In the genomic region with DNA sequence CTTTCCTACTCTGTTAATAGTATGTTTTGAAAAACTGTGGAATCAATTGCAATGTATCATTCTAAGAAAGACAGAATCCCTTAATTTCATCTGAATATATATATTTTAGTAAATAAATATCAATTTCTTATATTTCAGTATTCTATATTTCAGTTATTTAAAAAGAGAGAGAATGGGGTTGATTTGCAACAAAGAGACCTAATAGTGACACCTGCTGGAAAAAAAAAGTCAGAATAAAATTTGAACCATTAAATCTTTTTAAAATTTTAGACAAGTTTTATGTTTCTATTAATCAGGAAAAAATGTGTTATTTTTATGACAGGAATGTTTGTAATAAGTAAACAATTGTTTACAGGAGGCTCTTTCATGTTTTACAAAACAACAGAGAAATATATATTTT, we compare ENCODE assay signal across 13 cellular contexts. TPM values are rescaled to one million over a fixed set of nuclear protein-coding genes. Genes with fewer than 3 reads are reported as not detected.
DNase-seq lines count a peak whose midpoint lies in the region; ATAC-seq and TF ChIP-seq lines count a peak whose summit lies in the region.
"Had no signal": no experiment of that assay in that cellular context is flagged by ENCODE, and none has a peak within 500 bp of the region (broad histone marks: within the 10 kb centered on the region; RNA-seq: fewer than 3 reads in every experiment).

No MANE protein-coding gene starts in this region.

- no peaks in the 10 kb centered on the region for H3K4me1 Mint-ChIP-seq in type B pancreatic cell (ENCODE audit: unreplicated experiment)
- no peaks in the 10 kb centered on the region for H3K4me1 Mint-ChIP-seq in activated T-helper 17 cell treated with anti-CD3 and anti-CD28 coated beads, Interleukin-2, amount 50 U/mL, for 72 hours

- H3K4me3 Mint-ChIP-seq in type B pancreatic cell, result no peak overlapping the region
- H3K4me3 Mint-ChIP-seq in activated T-helper 17 cell treated with anti-CD3 and anti-CD28 coated beads, Interleukin-2, amount 50 U/mL, for 72 hours, result no peak overlapping the region

- H3K27me3 ChIP-seq in heart right ventricle, result no peaks in the 10 kb centered on the region
- H3K27me3 ChIP-seq: neutrophil had no signal

- no peaks in the 10 kb centered on the region for H3K9me3 Mint-ChIP-seq in type B pancreatic cell
- H3K9me3 Mint-ChIP-seq in activated T-helper 17 cell treated with anti-CD3 and anti-CD28 coated beads, Interleukin-2, amount 50 U/mL, for 72 hours, result no peaks in the 10 kb centered on the region

- no peaks in the 10 kb centered on the region for H3K36me3 ChIP-seq in heart right ventricle
- H3K36me3 ChIP-seq: neutrophil had no signal

- ATAC-seq in heart right ventricle (no peak), Right ventricle myocardium inferior (no peak), HG03095 (IDR thresholded peaks at IDR 0.05; ENCODE audit: unreplicated experiment) (no peak), HG03097 (IDR thresholded peaks at IDR 0.05; ENCODE audit: low FRiP score, unreplicated experiment) (no peak)
- no peak for ATAC-seq in activated T-helper 17 cell treated with anti-CD3 and anti-CD28 coated beads, Interleukin-2, amount 50 U/mL, for 72 hours (replicated peaks)

- H3K4me3 ChIP-seq in heart right ventricle (no peak overlapping the region), fibroblast of the aortic adventitia (ENCODE audit: low read depth, low read length) (no peak overlapping the region)
- H3K4me3 ChIP-seq: coronary artery had no signal

- no peaks in the 10 kb centered on the region for H3K9me3 ChIP-seq in heart right ventricle
- H3K9me3 ChIP-seq: neutrophil had no signal

- intact Hi-C loops in heart right ventricle (cut with DNase I), result loop anchor here (2.0 to 10.0 kb wide), 9 partner anchors 113 to 1026 kb away; no protein-coding TSS in a partner anchor
- intact Hi-C loops in Right ventricle myocardium inferior (cut with DNase I), result loop anchor here (5.0 to 10.0 kb wide), 3 partner anchors 123 to 1013 kb away; no protein-coding TSS in a partner anchor

- TF ChIP-seq CTCF in heart right ventricle (IDR thresholded peaks at IDR 0.05) (peak in 8 of 9 donors; percentile 14 to 71 (median 55)), fibroblast of the aortic adventitia (IDR thresholded peaks at IDR 0.05; ENCODE audit: insufficient read depth, low read length) (peak; percentile 33), type B pancreatic cell (conservative IDR thresholded peaks at IDR 0.05) (peak; percentile 75)

- no peak overlapping the region for H3K27ac Mint-ChIP-seq in type B pancreatic cell
- no peak overlapping the region for H3K27ac Mint-ChIP-seq in activated T-helper 17 cell treated with anti-CD3 and anti-CD28 coated beads, Interleukin-2, amount 50 U/mL, for 72 hours

- H3K27ac ChIP-seq in heart right ventricle, result no peak overlapping the region
- H3K27ac ChIP-seq: coronary artery, neutrophil had no signal

- H3K27me3 Mint-ChIP-seq in type B pancreatic cell, result no peaks in the 10 kb centered on the region
- H3K27me3 Mint-ChIP-seq in activated T-helper 17 cell treated with anti-CD3 and anti-CD28 coated beads, Interleukin-2, amount 50 U/mL, for 72 hours, result peaks cover 3% of the 10 kb centered on the region

- H3K4me1 ChIP-seq in heart right ventricle, result no peaks in the 10 kb centered on the region

- H3K36me3 Mint-ChIP-seq in type B pancreatic cell, result no peaks in the 10 kb centered on the region
- no peaks in the 10 kb centered on the region for H3K36me3 Mint-ChIP-seq in activated T-helper 17 cell treated with anti-CD3 and anti-CD28 coated beads, Interleukin-2, amount 50 U/mL, for 72 hours (ENCODE audit: low read depth)

- no peak for DNase-seq in heart right ventricle
- no peak for DNase-seq in Right ventricle myocardium inferior (ENCODE audit: missing footprints)
- peak; percentile 18 for DNase-seq in NCI-H69 (lab: John Stamatoyannopoulos, UW)
- peak; percentile 55 for DNase-seq in fibroblast of the aortic adventitia (ENCODE audit: low read depth)
- no peak for DNase-seq in type B pancreatic cell (ENCODE audit: extremely low spot score, unreplicated experiment)
- DNase-seq: activated CD4-positive, alpha-beta T cell treated with anti-CD3 and anti-CD28 coated beads for 1 hour; H7; NCI-H1048 had no signal

RNA-seq across cellular contexts. Expression of a gene that starts 20.7 kb away (rescaled TPM):
- total RNA-seq in heart right ventricle (10 to 100 TPM; 13.7 to 26.6 (median 21.3) TPM), Right ventricle myocardium inferior (16.5 TPM), fibroblast of the aortic adventitia (ENCODE audit: low replicate concordance) (18.1 and 25.8 TPM in 2 replicates), type B pancreatic cell (ENCODE audit: low replicate concordance) (47.3 and 55.1 TPM in 2 replicates)
- 10 to 100 TPM in 1 of 2 donors, 1 to 10 TPM in 1; 4.7 to 18.9 TPM for polyA plus RNA-seq in heart right ventricle
- total RNA-seq in activated T-helper 17 cell treated with anti-CD3 and anti-CD28 coated beads, Interleukin-2, amount 50 U/mL, for 72 hours, result 10 to 100 TPM; 29.0 to 33.2 TPM

RNA-seq across cellular contexts. Expression of a gene that starts 59.5 kb away (rescaled TPM):
- total RNA-seq in heart right ventricle, result not detected
- not detected for polyA plus RNA-seq in heart right ventricle
- not detected for total RNA-seq in Right ventricle myocardium inferior
- total RNA-seq in fibroblast of the aortic adventitia (ENCODE audit: low replicate concordance), result not detected in 2 replicates
- total RNA-seq in type B pancreatic cell (ENCODE audit: low replicate concordance), result 0.14 TPM in 1 of 2 replicates, not detected in the other
- not detected for total RNA-seq in activated T-helper 17 cell treated with anti-CD3 and anti-CD28 coated beads, Interleukin-2, amount 50 U/mL, for 72 hours
- total RNA-seq: H7 had no signal

Comparison
In these comparisons a context has a peak if more than half of its experiments do, and no peak if none do; other contexts are left out.
1. DNase-seq: peak in NCI-H69 (single experiment) and fibroblast of the aortic adventitia (single experiment); none in heart right ventricle (0 of 2), Right ventricle myocardium inferior (single experiment) and type B pancreatic cell (single experiment).
2. Peak in every context shown above with its lines, with median percentiles within 50 percentile points of each other: CTCF ChIP-seq.